Comparison of ENCODE assay signal across 20 cellular contexts in genomic region chr5:56532411-56532935, GRCh38.
DNase-seq lines count a peak whose midpoint lies in the region; TF ChIP-seq lines count a peak whose summit lies in the region.
"Had no signal": no experiment of that assay in that cellular context is flagged by ENCODE, and none has a peak within 500 bp of the region (broad histone marks: within the 10 kb centered on the region; RNA-seq: fewer than 3 reads in every experiment).

No MANE protein-coding gene starts in this region.

- peaks cover 8% of the 10 kb centered on the region for H3K4me1 Mint-ChIP-seq in nephron

- no peaks in the 10 kb centered on the region for H3K4me1 ChIP-seq in smooth muscle cell (ENCODE audit: low read depth)

- no peak overlapping the region for H3K27ac ChIP-seq in smooth muscle cell (ENCODE audit: low read depth)
- no peak overlapping the region for H3K27ac ChIP-seq in WERI-Rb-1
- H3K27ac ChIP-seq: BLaER1 treated with 17β-estradiol and CSF1 and Interleukin-3, amounts not matched to agents 10 nM and 100 nM; RWPE1 had no signal

- DNase-seq in G401 (ENCODE audit: low spot score) (peak; percentile 52), fibroblast of villous mesenchyme (ENCODE audit: low read depth) (peak; percentile 26), smooth muscle cell (lab: John Stamatoyannopoulos, UW; ENCODE audit: unreplicated experiment) (no peak), WERI-Rb-1 (no peak), NCI-H226 (no peak)
- no peak for DNase-seq in stimulated activated naive CD4-positive, alpha-beta T cell treated with Interleukin-2 at 50 U/mL for 16 hours (lab: John Stamatoyannopoulos, UW)
- DNase-seq: CD4-positive, alpha-beta memory T cell; DMS153; GOT3; HCEC 1CT; KG1; NCI-H1092 treated with DMSO at 0.1 percent for 48 hours; NCI-H1436 treated with DMSO at 0.1 percent for 48 hours; NCI-H1930; NCI-H510A; NCI-H748 treated with DMSO at 0.1 percent for 48 hours; SHP77 treated with DMSO at 0.1 percent for 48 hours had no signal

- H3F3A ChIP-seq in smooth muscle cell (ENCODE audit: low read depth) = peaks cover 12% of the 10 kb centered on the region

- no peaks in the 10 kb centered on the region for H3K9me3 Mint-ChIP-seq in nephron

- H3K27ac Mint-ChIP-seq in nephron = peak overlapping the region; percentile 53 to 62 (median 58)

- no peaks in the 10 kb centered on the region for H3K27me3 Mint-ChIP-seq in nephron (ENCODE audit: low read depth)
- H3K27me3 Mint-ChIP-seq: CD4-positive, alpha-beta memory T cell had no signal

- H3K4me3 ChIP-seq in fibroblast of villous mesenchyme (ENCODE audit: low read depth, low read length) (no peak overlapping the region), smooth muscle cell (no peak overlapping the region), WERI-Rb-1 (ENCODE audit: low read depth, low read length) (no peak overlapping the region)
- H3K4me3 ChIP-seq: BLaER1 treated with 17β-estradiol and CSF1 and Interleukin-3, amounts not matched to agents 10 nM and 100 nM had no signal

- no peak for TF ChIP-seq CTCF in fibroblast of villous mesenchyme (IDR thresholded peaks at IDR 0.05; ENCODE audit: insufficient read depth, low read depth, low read length)
- TF ChIP-seq CTCF in nephron (IDR thresholded peaks at IDR 0.05; ENCODE audit: unreplicated experiment in 3 of 3) = no peak
- TF ChIP-seq CTCF in smooth muscle cell (IDR thresholded peaks at IDR 0.05; ENCODE audit: borderline replicate concordance, insufficient read depth, poor library complexity, severe bottlenecking) = no peak
- no peak for TF ChIP-seq CTCF in WERI-Rb-1 (IDR thresholded peaks at IDR 0.05; ENCODE audit: low read depth, low read length)

- no peaks in the 10 kb centered on the region for H4K20me1 ChIP-seq in smooth muscle cell (ENCODE audit: low read depth)
- H4K20me1 ChIP-seq: BLaER1 treated with 17β-estradiol and CSF1 and Interleukin-3, amounts not matched to agents 10 nM and 100 nM had no signal

- H3K27me3 ChIP-seq in smooth muscle cell (ENCODE audit: low read depth) (no peaks in the 10 kb centered on the region), WERI-Rb-1 (ENCODE audit: insufficient read depth, low read depth, severe bottlenecking) (no peaks in the 10 kb centered on the region)
- H3K27me3 ChIP-seq: BLaER1 treated with 17β-estradiol and CSF1 and Interleukin-3, amounts not matched to agents 10 nM and 100 nM had no signal

- no peak overlapping the region for H3K9ac ChIP-seq in smooth muscle cell (ENCODE audit: low read depth)
- H3K9ac ChIP-seq: BLaER1 treated with 17β-estradiol and CSF1 and Interleukin-3, amounts not matched to agents 10 nM and 100 nM had no signal

- H3K79me2 ChIP-seq in smooth muscle cell (ENCODE audit: low read depth) = no peaks in the 10 kb centered on the region

- H3K36me3 ChIP-seq in smooth muscle cell (ENCODE audit: low read depth) = no peaks in the 10 kb centered on the region
- H3K36me3 ChIP-seq in WERI-Rb-1 = no peaks in the 10 kb centered on the region
- H3K36me3 ChIP-seq: BLaER1 treated with 17β-estradiol and CSF1 and Interleukin-3, amounts not matched to agents 10 nM and 100 nM had no signal

- no peak overlapping the region for H3K4me3 Mint-ChIP-seq in nephron

- WGBS in smooth muscle cell (ENCODE audit: low lambda C conversion rate) = 18% methylated on average over 5 of the region's 5 CpGs

- H3K36me3 Mint-ChIP-seq in nephron (ENCODE audit: low read depth) = no peaks in the 10 kb centered on the region
- H3K36me3 Mint-ChIP-seq: CD4-positive, alpha-beta memory T cell had no signal

- in situ Hi-C loops in G401 (cut with HindIII; ENCODE audit: low sequenced_read_pairs) = no loop called here

- no peak overlapping the region for H3K4me2 ChIP-seq in smooth muscle cell

- H2AFZ ChIP-seq in smooth muscle cell (ENCODE audit: low read depth) = peak overlapping the region; percentile 0

- H3K9me3 ChIP-seq in smooth muscle cell (replicated peaks; ENCODE audit: low read depth) (no peaks in the 10 kb centered on the region), WERI-Rb-1 (ENCODE audit: severe bottlenecking) (no peaks in the 10 kb centered on the region)

Comparison
In these comparisons a context has a peak if more than half of its experiments do, and no peak if none do; other contexts are left out.
1. DNase-seq: peak in G401 (single experiment) and fibroblast of villous mesenchyme (single experiment); none in smooth muscle cell (single experiment), WERI-Rb-1 (single experiment), stimulated activated naive CD4-positive, alpha-beta T cell treated with Interleukin-2 at 50 U/mL for 16 hours (single experiment) and NCI-H226 (single experiment).